Comparison of ENCODE assay signal across 11 cellular contexts in the genomic region with DNA sequence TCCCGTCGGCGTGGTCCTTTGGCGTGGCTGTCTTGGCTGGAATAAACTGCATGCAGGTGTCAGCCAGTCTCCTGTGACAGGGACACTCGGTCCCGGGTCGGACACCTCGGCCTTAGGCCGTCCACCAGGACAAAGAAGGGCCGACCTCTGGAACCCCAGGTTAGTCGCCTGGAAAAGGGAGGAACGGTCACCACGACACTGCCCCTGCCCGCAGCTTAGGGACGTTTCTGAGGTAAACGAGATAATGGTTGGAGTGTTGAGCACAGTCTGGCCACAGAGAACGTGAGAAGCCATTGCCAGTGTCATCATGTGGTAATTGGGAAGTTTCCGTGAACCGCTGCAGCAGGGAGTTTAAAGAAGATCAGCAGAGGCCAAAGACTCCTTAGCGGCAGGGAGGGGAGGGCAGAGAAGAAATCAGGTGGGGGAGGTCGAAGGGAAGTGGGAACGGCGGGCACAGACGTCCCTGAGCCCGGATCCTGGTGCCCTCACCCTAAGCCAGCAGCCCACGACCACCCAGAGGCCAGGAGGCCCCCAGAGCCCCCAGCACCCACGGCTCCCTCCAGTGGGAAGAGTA.
A peak's percentile ranks its signal among the peaks of the same experiment; 100 is the strongest.
DNase-seq lines count a peak whose midpoint lies in the region; ATAC-seq and TF ChIP-seq lines count a peak whose summit lies in the region.
"Had no signal": no experiment of that assay in that cellular context is flagged by ENCODE, and none has a peak within 500 bp of the region (broad histone marks: within the 10 kb centered on the region; RNA-seq: fewer than 3 reads in every experiment).

No MANE protein-coding gene starts in this region.

- peaks cover 6% of the 10 kb centered on the region for H3K9me3 Mint-ChIP-seq in dendritic cell treated with granulocyte-macrophage colony-stimulating factor and Interleukin-4, amounts not matched to agents 40 ng/mL and 50 ng/mL, for 4 days
- H3K9me3 Mint-ChIP-seq in neural progenitor cell = peaks cover 8% of the 10 kb centered on the region

- CTCF ChIA-PET in AG04450 (lab: Charles Lee) = no interaction called here

- no peak for ATAC-seq in HG03354 (IDR thresholded peaks at IDR 0.05; ENCODE audit: poor library complexity, severe bottlenecking, unreplicated experiment)

- no peaks in the 10 kb centered on the region; the same call in 1 of the 2 replicates for H3K9me3 ChIP-seq in AG04450 (ENCODE audit: control insufficient read depth, insufficient read depth, low read length)
- no peaks in the 10 kb centered on the region for H3K9me3 ChIP-seq in neural progenitor cell (ENCODE audit: low read depth)

- no peak for TF ChIP-seq POLR2A in NB4 (IDR thresholded peaks at IDR 0.05; ENCODE audit: extremely low read depth, insufficient read length)

- peaks cover 87% of the 10 kb centered on the region for H3K4me1 Mint-ChIP-seq in dendritic cell treated with granulocyte-macrophage colony-stimulating factor and Interleukin-4, amounts not matched to agents 40 ng/mL and 50 ng/mL, for 4 days (ENCODE audit: low read depth)
- peaks cover 28% of the 10 kb centered on the region for H3K4me1 Mint-ChIP-seq in neural progenitor cell
- H3K4me1 Mint-ChIP-seq: activated naive CD8-positive, alpha-beta T cell treated with anti-CD3 and anti-CD28 coated beads, Interleukin-2, amount 10 ng/mL, durations not matched to agents 7 days and 5 days had no signal

- TF ChIP-seq CTCF in AG04450 (IDR thresholded peaks at IDR 0.05; ENCODE audit: low read depth, low read length) = 0 out of 2 replicates have a peak, but pooled peaks have one; percentile 3
- TF ChIP-seq CTCF in NB4 (IDR thresholded peaks at IDR 0.05; ENCODE audit: low read depth, low read length) = no peak
- no peak for TF ChIP-seq CTCF in neural progenitor cell (IDR thresholded peaks at IDR 0.05)

- peaks cover 3% of the 10 kb centered on the region for H3K27me3 Mint-ChIP-seq in dendritic cell treated with granulocyte-macrophage colony-stimulating factor and Interleukin-4, amounts not matched to agents 40 ng/mL and 50 ng/mL, for 4 days
- H3K27me3 Mint-ChIP-seq in neural progenitor cell (ENCODE audit: insufficient read depth, low read depth) = peaks cover 6% of the 10 kb centered on the region

- no peak overlapping the region for H3K9ac ChIP-seq in neural progenitor cell

- peak overlapping the region; percentile 60 for H3K4me3 Mint-ChIP-seq in dendritic cell treated with granulocyte-macrophage colony-stimulating factor and Interleukin-4, amounts not matched to agents 40 ng/mL and 50 ng/mL, for 4 days
- no peak overlapping the region for H3K4me3 Mint-ChIP-seq in neural progenitor cell
- H3K4me3 Mint-ChIP-seq: activated naive CD8-positive, alpha-beta T cell treated with anti-CD3 and anti-CD28 coated beads, Interleukin-2, amount 10 ng/mL, durations not matched to agents 7 days and 5 days had no signal

- H3K4me2 ChIP-seq in neural progenitor cell = peak overlapping the region; percentile 45

- no peaks in the 10 kb centered on the region for H3K36me3 Mint-ChIP-seq in dendritic cell treated with granulocyte-macrophage colony-stimulating factor and Interleukin-4, amounts not matched to agents 40 ng/mL and 50 ng/mL, for 4 days (ENCODE audit: low read depth)
- no peaks in the 10 kb centered on the region for H3K36me3 Mint-ChIP-seq in neural progenitor cell
- H3K36me3 Mint-ChIP-seq: activated naive CD8-positive, alpha-beta T cell treated with anti-CD3 and anti-CD28 coated beads, Interleukin-2, amount 10 ng/mL, durations not matched to agents 7 days and 5 days had no signal

- H3K27me3 ChIP-seq in AG04450 (ENCODE audit: control insufficient read depth, insufficient read depth, low read length) (peaks cover 2% of the 10 kb centered on the region), neural progenitor cell (peaks cover 10% of the 10 kb centered on the region)

- POLR2A ChIA-PET in AG04450 (lab: Yijun Ruan, JAX) = no interaction called here

- no peaks in the 10 kb centered on the region for H3K79me2 ChIP-seq in neural progenitor cell (ENCODE audit: low read depth)

- H3K4me3 ChIP-seq in AG04450 (ENCODE audit: low read depth, low read length) (no peak overlapping the region), NB4 (ENCODE audit: low read depth, low read length) (no peak overlapping the region), neural progenitor cell (no peak overlapping the region)

- H3K27ac Mint-ChIP-seq in dendritic cell treated with granulocyte-macrophage colony-stimulating factor and Interleukin-4, amounts not matched to agents 40 ng/mL and 50 ng/mL, for 4 days = peak overlapping the region; percentile 93
- peak overlapping the region; percentile 68 for H3K27ac Mint-ChIP-seq in neural progenitor cell
- H3K27ac Mint-ChIP-seq: activated naive CD8-positive, alpha-beta T cell treated with anti-CD3 and anti-CD28 coated beads, Interleukin-2, amount 10 ng/mL, durations not matched to agents 7 days and 5 days had no signal

- H3K27ac ChIP-seq in AG04450 (ENCODE audit: low read depth, low read length) (no peak overlapping the region), neural progenitor cell (no peak overlapping the region)

- DNase-seq in AG04450 (ENCODE audit: low read depth, low spot score) (no peak), NB4 (ENCODE audit: low read depth) (peak; percentile 74), neural progenitor cell (ENCODE audit: low spot score) (no peak), DMS153 treated with DMSO at 0.1 percent for 48 hours (lab: John Stamatoyannopoulos, UW; ENCODE audit: unreplicated experiment) (no peak)
- DNase-seq in stimulated activated CD4-positive, alpha-beta T cell treated with anti-CD3 and anti-CD28 coated beads, Interleukin-1b, Interleukin-23, amount 100 ng/mL, for 48 hours = no peak
- no peak for DNase-seq in stimulated activated CD4-positive, alpha-beta T cell treated with anti-CD3 and anti-CD28 coated beads, Interleukin-15, amount 100 ng/mL, for 24 hours
- DNase-seq: activated naive CD8-positive, alpha-beta T cell treated with anti-CD3 and anti-CD28 coated beads, Interleukin-2, amount 10 ng/mL, durations not matched to agents 7 days and 5 days; effector memory CD4-positive, alpha-beta T cell; NCI-H2171 had no signal

- no peaks in the 10 kb centered on the region for H3F3A ChIP-seq in neural progenitor cell (ENCODE audit: low read depth)

- peaks cover 14% of the 10 kb centered on the region for H3K4me1 ChIP-seq in neural progenitor cell

- intact Hi-C loops in dendritic cell treated with granulocyte-macrophage colony-stimulating factor and Interleukin-4, amounts not matched to agents 40 ng/mL and 50 ng/mL, for 4 days (cut with micrococcal nuclease) = loop anchor here (5.0 kb wide), 1 partner anchor 33 kb away; no protein-coding TSS in a partner anchor

- no peaks in the 10 kb centered on the region for H4K20me1 ChIP-seq in neural progenitor cell (ENCODE audit: low read depth)

- no peaks in the 10 kb centered on the region for H3K36me3 ChIP-seq in neural progenitor cell

- H2AFZ ChIP-seq in neural progenitor cell (replicated peaks) = no peak overlapping the region
